In genomic region chr17:66667491-66668030, GRCh38 we compare ENCODE assay signal across 11 cellular contexts.
DNase-seq lines count a peak whose midpoint lies in the region; ATAC-seq, FAIRE-seq and TF ChIP-seq lines count a peak whose summit lies in the region.
"Had no signal": no experiment of that assay in that cellular context is flagged by ENCODE, and none has a peak within 500 bp of the region (broad histone marks: within the 10 kb centered on the region; RNA-seq: fewer than 3 reads in every experiment).

No MANE protein-coding gene starts in this region.

- H3K4me1 ChIP-seq in effector memory CD4-positive, alpha-beta T cell (ENCODE audit: control insufficient read depth, insufficient read depth, low read length, poor library complexity, severe bottlenecking): peaks cover 10% of the 10 kb centered on the region
- no peaks in the 10 kb centered on the region for H3K4me1 ChIP-seq in pancreas

- no peak overlapping the region for H3K4me3 ChIP-seq in effector memory CD4-positive, alpha-beta T cell (ENCODE audit: insufficient read depth, low read depth, low read length, poor library complexity, severe bottlenecking)
- H3K4me3 ChIP-seq in pancreas: no peak overlapping the region

- peak; percentile 79 for DNase-seq in activated CD8-positive, alpha-beta memory T cell treated with anti-CD3 and anti-CD28 coated beads for 24 hours
- peak; percentile 45 to 60 (median 45) for DNase-seq in effector memory CD4-positive, alpha-beta T cell
- peak; percentile 67 for DNase-seq in stimulated activated naive CD4-positive, alpha-beta T cell treated with Interleukin-2 at 50 U/mL for 16 hours (lab: John Stamatoyannopoulos, UW)
- no peak for DNase-seq in EL
- DNase-seq in DMS 273 (lab: John Stamatoyannopoulos, UW; ENCODE audit: unreplicated experiment): no peak
- no peak for DNase-seq in pancreas
- DNase-seq in DMS153 (lab: John Stamatoyannopoulos, UW): no peak
- DNase-seq: GDM1 had no signal

- no peaks in the 10 kb centered on the region for H3K27me3 ChIP-seq in effector memory CD4-positive, alpha-beta T cell (replicated peaks; ENCODE audit: control insufficient read depth, insufficient read depth, low read length, poor library complexity, severe bottlenecking)
- H3K27me3 ChIP-seq in pancreas: no peaks in the 10 kb centered on the region

- ATAC-seq in HG02981 (IDR thresholded peaks at IDR 0.05; ENCODE audit: unreplicated experiment) (peak; percentile 53), pancreas (no peak)

- intact Hi-C loops in pancreas (cut with DNase I): no loop called here

- H3K9me3 ChIP-seq in effector memory CD4-positive, alpha-beta T cell (ENCODE audit: control insufficient read depth, low read length): no peaks in the 10 kb centered on the region
- no peaks in the 10 kb centered on the region for H3K9me3 ChIP-seq in pancreas

- 96% methylated on average over 4 of the region's 4 CpGs for WGBS in pancreas, 2 donors

- TF ChIP-seq CTCF in pancreas (IDR thresholded peaks at IDR 0.05): no peak

- no peak for FAIRE-seq in pancreas (lab: Jason Lieb, UNC)
- FAIRE-seq: endothelial cell of umbilical vein had no signal

- peak overlapping the region; percentile 23 for H3K27ac ChIP-seq in effector memory CD4-positive, alpha-beta T cell (ENCODE audit: insufficient read depth, low read length, poor library complexity, severe bottlenecking)
- H3K27ac ChIP-seq in pancreas: no peak overlapping the region
- H3K27ac ChIP-seq: VCaP had no signal

- no peaks in the 10 kb centered on the region for H3K36me3 ChIP-seq in effector memory CD4-positive, alpha-beta T cell (ENCODE audit: control insufficient read depth, insufficient read depth, low read length)
- no peaks in the 10 kb centered on the region for H3K36me3 ChIP-seq in pancreas

Comparison
In these comparisons a context has a peak if more than half of its experiments do, and no peak if none do; other contexts are left out.
1. DNase-seq: peak in activated CD8-positive, alpha-beta memory T cell treated with anti-CD3 and anti-CD28 coated beads for 24 hours (single experiment), effector memory CD4-positive, alpha-beta T cell (3 of 3) and stimulated activated naive CD4-positive, alpha-beta T cell treated with Interleukin-2 at 50 U/mL for 16 hours (single experiment); none in EL (single experiment), DMS 273 (single experiment), pancreas (0 of 6) and DMS153 (single experiment).